ENCODE assay signal across 1 cellular context in the genomic region with DNA sequence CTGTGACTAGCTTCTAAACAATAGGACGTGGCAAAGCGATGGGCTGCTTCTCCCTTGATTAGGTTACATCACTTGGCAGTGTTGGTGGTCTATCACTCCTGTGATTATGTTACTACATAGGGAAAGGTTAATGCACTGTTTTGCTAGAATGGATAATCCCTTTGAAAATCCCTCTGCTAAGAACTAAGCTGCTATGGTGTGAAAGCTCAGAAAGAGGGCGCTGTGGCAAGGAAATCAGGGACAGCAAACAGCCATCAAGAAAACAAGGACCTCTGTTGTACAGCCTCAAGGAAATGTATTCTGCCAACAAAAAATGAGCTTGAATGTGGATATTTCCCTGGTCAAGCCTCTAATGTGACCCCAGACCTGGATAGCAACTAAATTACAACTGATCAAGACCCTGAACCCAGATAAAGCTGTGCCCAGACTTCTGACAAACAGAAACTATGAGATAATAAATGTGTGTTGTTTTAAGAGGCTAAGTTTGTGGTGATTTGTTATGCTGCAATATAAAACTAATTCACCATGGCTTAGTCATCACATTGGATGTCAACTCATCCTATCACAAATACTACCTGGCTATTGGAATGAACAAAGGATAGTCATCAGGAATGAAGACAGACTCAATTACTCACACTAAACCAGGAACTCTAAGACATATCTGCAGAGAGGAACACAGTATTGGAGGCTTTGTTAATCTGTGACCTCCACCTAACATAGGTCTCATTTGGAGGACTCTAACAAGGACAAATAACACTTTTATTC.
A peak's percentile ranks its signal among the peaks of the same experiment; 100 is the strongest.
TF ChIP-seq lines count a peak whose summit lies in the region.

No MANE protein-coding gene starts in this region.

TF ChIP-seq in SK-N-SH, 30 proteins besides CTCF, POLR2A, EP300 and RAD21 (continued from another document):
- no peak for TF ChIP-seq USF2 (IDR thresholded peaks at IDR 0.05; ENCODE audit: borderline replicate concordance, low read depth, low read length)
- no peak for TF ChIP-seq MXI1 (IDR thresholded peaks at IDR 0.05; ENCODE audit: low read depth, low read length)
- no peak for TF ChIP-seq RCOR1 (IDR thresholded peaks at IDR 0.05; ENCODE audit: low read length)
- TF ChIP-seq IRF3 (IDR thresholded peaks at IDR 0.05; ENCODE audit: low read depth, low read length) = no peak
- no peak for TF ChIP-seq NRF1 (IDR thresholded peaks at IDR 0.05; ENCODE audit: low read depth, low read length)
- TF ChIP-seq, protein P1, sequence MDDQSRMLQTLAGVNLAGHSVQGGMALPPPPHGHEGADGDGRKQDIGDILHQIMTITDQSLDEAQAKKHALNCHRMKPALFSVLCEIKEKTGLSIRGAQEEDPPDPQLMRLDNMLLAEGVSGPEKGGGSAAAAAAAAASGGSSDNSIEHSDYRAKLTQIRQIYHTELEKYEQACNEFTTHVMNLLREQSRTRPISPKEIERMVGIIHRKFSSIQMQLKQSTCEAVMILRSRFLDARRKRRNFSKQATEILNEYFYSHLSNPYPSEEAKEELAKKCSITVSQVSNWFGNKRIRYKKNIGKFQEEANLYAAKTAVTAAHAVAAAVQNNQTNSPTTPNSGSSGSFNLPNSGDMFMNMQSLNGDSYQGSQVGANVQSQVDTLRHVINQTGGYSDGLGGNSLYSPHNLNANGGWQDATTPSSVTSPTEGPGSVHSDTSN (IDR thresholded peaks at IDR 0.05) = peak; percentile 42; the same call in 1 of the 2 replicates
- TF ChIP-seq ZBTB33 (IDR thresholded peaks at IDR 0.05; ENCODE audit: borderline replicate concordance, low read depth) = no peak
- TF ChIP-seq FOXM1 (IDR thresholded peaks at IDR 0.05; ENCODE audit: low read depth) = no peak
- no peak for TF ChIP-seq FOXJ3 (CRISPR knock-in tag; IDR thresholded peaks at IDR 0.05)
- no peak for TF ChIP-seq TCF12 (IDR thresholded peaks at IDR 0.05)
- TF ChIP-seq REST (IDR thresholded peaks at IDR 0.05; ENCODE audit: low read depth, low read length) = no peak
- no peak for TF ChIP-seq TAF1 (IDR thresholded peaks at IDR 0.05; ENCODE audit: borderline replicate concordance, low read depth, low read length)
- no peak for TF ChIP-seq GATA2 (CRISPR knock-in tag; IDR thresholded peaks at IDR 0.05)
- TF ChIP-seq SMC3 (IDR thresholded peaks at IDR 0.05; ENCODE audit: low read depth, low read length) = peak; percentile 41
- no peak for TF ChIP-seq GABPA (IDR thresholded peaks at IDR 0.05; ENCODE audit: low read depth)
- TF ChIP-seq POLR2AphosphoS5 (IDR thresholded peaks at IDR 0.05; ENCODE audit: low read depth, low read length) = no peak
- TF ChIP-seq YY1 (IDR thresholded peaks at IDR 0.05; ENCODE audit: low read depth) = no peak
- no peak for TF ChIP-seq RFX5 (IDR thresholded peaks at IDR 0.05; ENCODE audit: low read length)
- TF ChIP-seq SIN3A (IDR thresholded peaks at IDR 0.05; ENCODE audit: borderline replicate concordance, low read depth, low read length) = no peak
- no peak for TF ChIP-seq TEAD4 (IDR thresholded peaks at IDR 0.05; ENCODE audit: borderline replicate concordance, insufficient read depth)
- no peak for TF ChIP-seq CHD2 (IDR thresholded peaks at IDR 0.05; ENCODE audit: low read length, partially characterized antibody)
- no peak for TF ChIP-seq MAX (IDR thresholded peaks at IDR 0.05; ENCODE audit: low read depth)
- no peak for TF ChIP-seq RXRA (IDR thresholded peaks at IDR 0.05; ENCODE audit: borderline replicate concordance, low read depth)
- peak; percentile 25; the same call in 1 of the 2 replicates for TF ChIP-seq JUND (IDR thresholded peaks at IDR 0.05)
